In the genomic region with DNA sequence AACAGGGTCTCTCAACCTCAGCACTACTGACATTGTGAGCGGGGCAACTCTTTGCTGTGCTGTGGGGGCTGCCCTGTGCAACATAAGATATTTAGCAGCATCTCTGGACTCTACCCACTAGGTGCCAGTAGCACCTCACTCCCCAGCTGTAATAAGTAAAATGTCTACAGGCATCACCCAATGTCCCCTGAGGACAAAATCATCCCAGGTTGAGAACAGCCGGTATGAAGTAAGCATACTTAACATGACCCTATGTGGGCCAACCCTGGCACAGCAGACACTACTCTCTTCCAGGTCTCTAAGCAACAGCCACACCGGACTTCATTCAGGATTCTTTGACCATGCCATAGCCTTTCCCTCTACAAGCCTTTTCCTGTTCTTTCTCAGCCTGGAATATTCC, we compare ENCODE assay signal across 8 cellular contexts. TPM values are rescaled to one million over a fixed set of nuclear protein-coding genes. Genes with fewer than 3 reads are reported as not detected.
DNase-seq lines count a peak whose midpoint lies in the region; ATAC-seq and TF ChIP-seq lines count a peak whose summit lies in the region.

No MANE protein-coding gene starts in this region.

- DNase-seq in activated gamma-delta T cell treated with Interleukin-2 at 50 U/mL for 16 hours: peak; percentile 12
- DNase-seq in activated gamma-delta T cell (lab: John Stamatoyannopoulos, UW): no peak
- peak; percentile 32 for DNase-seq in SK-N-SH
- DNase-seq in glomerular visceral epithelial cell (ENCODE audit: extremely low spot score): peak; percentile 40
- no peak for DNase-seq in type B pancreatic cell (ENCODE audit: extremely low spot score, unreplicated experiment)
- no peak for DNase-seq in NCI-H1048 (lab: John Stamatoyannopoulos, UW)

- TF ChIP-seq RAD21 in Ishikawa (IDR thresholded peaks at IDR 0.05; ENCODE audit: low read depth): peak; percentile 59; the same call in 1 of the 2 replicates
- peak; percentile 72 for TF ChIP-seq RAD21 in SK-N-SH (IDR thresholded peaks at IDR 0.05; ENCODE audit: low read length)

- POLR2A ChIA-PET in SK-N-SH (lab: Yijun Ruan, JAX): no interaction called here

- CTCF ChIA-PET in SK-N-SH (lab: Yijun Ruan, JAX): interaction anchor here (0.6 to 12.9 kb wide), 11 partner anchors 10 to 1196 kb away, joined by 3 to 157 read pairs (median 3); partner anchors contain the start of gene MGST2

- no peak overlapping the region for H3K27ac ChIP-seq in SK-N-SH (ENCODE audit: low read depth in 2 of 2, low read length in 1 of 2)

- H3K9me3 Mint-ChIP-seq in type B pancreatic cell: no peaks in the 10 kb centered on the region

- no peak for ATAC-seq in GM21619 (IDR thresholded peaks at IDR 0.05; ENCODE audit: unreplicated experiment)

- H3K27me3 ChIP-seq in SK-N-SH (ENCODE audit: insufficient read depth): no peaks in the 10 kb centered on the region

- no peak overlapping the region for H3K4me3 Mint-ChIP-seq in type B pancreatic cell

- no peaks in the 10 kb centered on the region for H3K9me2 ChIP-seq in SK-N-SH

- peaks cover 6 to 15% of the 10 kb centered on the region in 2 experiments; a peak in 2 of 4 replicates for H3K4me1 ChIP-seq in SK-N-SH (ENCODE audit: control insufficient read depth in 1 of 2, insufficient read depth in 2 of 2, low read depth in 1 of 2, low read length in 1 of 2)

- H3K27ac Mint-ChIP-seq in type B pancreatic cell: peak overlapping the region; percentile 40

- no peaks in the 10 kb centered on the region for H3K36me3 ChIP-seq in SK-N-SH (replicated peaks in 1 of 2; ENCODE audit: control insufficient read depth in 1 of 2, insufficient read depth in 2 of 2, low read length in 1 of 2)

- H3K27me3 Mint-ChIP-seq in type B pancreatic cell: no peaks in the 10 kb centered on the region

- no peaks in the 10 kb centered on the region for H3K9me3 ChIP-seq in SK-N-SH

- no peaks in the 10 kb centered on the region for H3K36me3 Mint-ChIP-seq in type B pancreatic cell

- no peaks in the 10 kb centered on the region for H4K20me1 ChIP-seq in SK-N-SH (ENCODE audit: insufficient read depth)

- 75% methylated on average over 3 of the region's 3 CpGs for WGBS in SK-N-SH (ENCODE audit: low lambda C conversion rate)

- TF ChIP-seq EP300 in Ishikawa (IDR thresholded peaks at IDR 0.05; ENCODE audit: borderline replicate concordance): no peak
- no peak for TF ChIP-seq EP300 in SK-N-SH (IDR thresholded peaks at IDR 0.05; ENCODE audit: borderline replicate concordance in 1 of 2, low read depth in 1 of 2, low read length in 1 of 2)

- H3K79me2 ChIP-seq in SK-N-SH (ENCODE audit: insufficient read depth): no peaks in the 10 kb centered on the region

- no peak overlapping the region for H3K9ac ChIP-seq in SK-N-SH

- no peak overlapping the region for H3K4me2 ChIP-seq in SK-N-SH

- H3K4me3 ChIP-seq in SK-N-SH (ENCODE audit: low read depth in 2 of 2, low read length in 1 of 2): no peak overlapping the region; a peak in 1 of 4 replicates

- no peak overlapping the region for H2AFZ ChIP-seq in SK-N-SH (ENCODE audit: low read depth)

- H3K4me1 Mint-ChIP-seq in type B pancreatic cell (ENCODE audit: unreplicated experiment): peaks cover 42% of the 10 kb centered on the region

- no peaks in the 10 kb centered on the region for H3F3A ChIP-seq in SK-N-SH (replicated peaks; ENCODE audit: insufficient read depth)

- peak; percentile 47 for TF ChIP-seq CTCF in SK-N-SH (IDR thresholded peaks at IDR 0.05)
- peak; percentile 55 for TF ChIP-seq CTCF in type B pancreatic cell (conservative IDR thresholded peaks at IDR 0.05)

TF ChIP-seq in Ishikawa, 13 proteins besides CTCF, POLR2A, EP300 and RAD21 (continues in another document):
- no peak for TF ChIP-seq TEAD4 (IDR thresholded peaks at IDR 0.05)
- TF ChIP-seq CEBPB (IDR thresholded peaks at IDR 0.05): no peak
- TF ChIP-seq NFIC (IDR thresholded peaks at IDR 0.05): no peak
- TF ChIP-seq, protein P1, sequence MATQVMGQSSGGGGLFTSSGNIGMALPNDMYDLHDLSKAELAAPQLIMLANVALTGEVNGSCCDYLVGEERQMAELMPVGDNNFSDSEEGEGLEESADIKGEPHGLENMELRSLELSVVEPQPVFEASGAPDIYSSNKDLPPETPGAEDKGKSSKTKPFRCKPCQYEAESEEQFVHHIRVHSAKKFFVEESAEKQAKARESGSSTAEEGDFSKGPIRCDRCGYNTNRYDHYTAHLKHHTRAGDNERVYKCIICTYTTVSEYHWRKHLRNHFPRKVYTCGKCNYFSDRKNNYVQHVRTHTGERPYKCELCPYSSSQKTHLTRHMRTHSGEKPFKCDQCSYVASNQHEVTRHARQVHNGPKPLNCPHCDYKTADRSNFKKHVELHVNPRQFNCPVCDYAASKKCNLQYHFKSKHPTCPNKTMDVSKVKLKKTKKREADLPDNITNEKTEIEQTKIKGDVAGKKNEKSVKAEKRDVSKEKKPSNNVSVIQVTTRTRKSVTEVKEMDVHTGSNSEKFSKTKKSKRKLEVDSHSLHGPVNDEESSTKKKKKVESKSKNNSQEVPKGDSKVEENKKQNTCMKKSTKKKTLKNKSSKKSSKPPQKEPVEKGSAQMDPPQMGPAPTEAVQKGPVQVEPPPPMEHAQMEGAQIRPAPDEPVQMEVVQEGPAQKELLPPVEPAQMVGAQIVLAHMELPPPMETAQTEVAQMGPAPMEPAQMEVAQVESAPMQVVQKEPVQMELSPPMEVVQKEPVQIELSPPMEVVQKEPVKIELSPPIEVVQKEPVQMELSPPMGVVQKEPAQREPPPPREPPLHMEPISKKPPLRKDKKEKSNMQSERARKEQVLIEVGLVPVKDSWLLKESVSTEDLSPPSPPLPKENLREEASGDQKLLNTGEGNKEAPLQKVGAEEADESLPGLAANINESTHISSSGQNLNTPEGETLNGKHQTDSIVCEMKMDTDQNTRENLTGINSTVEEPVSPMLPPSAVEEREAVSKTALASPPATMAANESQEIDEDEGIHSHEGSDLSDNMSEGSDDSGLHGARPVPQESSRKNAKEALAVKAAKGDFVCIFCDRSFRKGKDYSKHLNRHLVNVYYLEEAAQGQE (IDR thresholded peaks at IDR 0.05; ENCODE audit: low read depth): no peak
- TF ChIP-seq CREB1 (IDR thresholded peaks at IDR 0.05; ENCODE audit: low read depth): no peak
- TF ChIP-seq YY1 (IDR thresholded peaks at IDR 0.05; ENCODE audit: low read depth): no peak
- no peak for TF ChIP-seq USF1 (IDR thresholded peaks at IDR 0.05)
- no peak for TF ChIP-seq MAX (IDR thresholded peaks at IDR 0.05)
- no peak for TF ChIP-seq TAF1 (IDR thresholded peaks at IDR 0.05; ENCODE audit: low read depth)

TF ChIP-seq in SK-N-SH, 30 proteins besides CTCF, POLR2A, EP300 and RAD21:
- TF ChIP-seq SMC3 (IDR thresholded peaks at IDR 0.05; ENCODE audit: low read depth, low read length) (peak; percentile 31; the same call in 1 of the 2 replicates), USF2 (IDR thresholded peaks at IDR 0.05; ENCODE audit: borderline replicate concordance, low read depth, low read length) (no peak)
TF ChIP-seq in SK-N-SH: peak in this region for 1.

RNA-seq across cellular contexts. Expression of gene MGST2, which starts 10.5 kb away (rescaled TPM):
- 26.5 and 32.1 TPM in 2 replicates for polyA plus RNA-seq in SK-N-SH (2012; rRNA removed)
- polyA plus RNA-seq in SK-N-SH (2012; cell fraction: cytosol; rRNA removed): 33.4 and 43.3 TPM in 2 replicates
- polyA plus RNA-seq in SK-N-SH (2012; cell fraction: nucleus; rRNA removed): 10.8 and 15.8 TPM in 2 replicates
- total RNA-seq in type B pancreatic cell (ENCODE audit: low replicate concordance): 43.2 and 63.3 TPM in 2 replicates

Comparison
In these comparisons a context has a peak if more than half of its experiments do, and no peak if none do; other contexts are left out.
1. DNase-seq: peak in activated gamma-delta T cell treated with Interleukin-2 at 50 U/mL for 16 hours (single experiment), SK-N-SH (single experiment) and glomerular visceral epithelial cell (single experiment); none in activated gamma-delta T cell (single experiment), type B pancreatic cell (single experiment) and NCI-H1048 (single experiment).